2 cellular contexts compared by ENCODE assay signal in the genomic region with DNA sequence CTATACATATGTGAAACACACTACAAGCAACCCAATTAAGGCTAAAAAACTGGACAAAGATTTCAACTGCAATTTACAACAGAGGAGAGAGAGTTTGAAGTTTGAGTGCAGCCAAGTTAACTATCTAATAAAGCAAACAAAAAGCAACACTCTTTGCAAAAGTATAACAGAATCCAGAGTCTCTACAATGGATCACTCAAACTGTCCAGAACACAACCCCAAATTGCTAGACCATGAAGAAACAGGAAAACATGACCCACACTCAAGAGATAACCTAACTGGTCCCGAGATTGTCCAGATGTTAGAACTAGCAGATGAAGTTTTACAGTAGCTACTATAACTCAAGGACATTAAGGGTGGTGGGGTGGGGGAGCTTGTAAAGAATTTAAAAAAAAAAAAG.
TF ChIP-seq lines count a peak whose summit lies in the region.

No MANE protein-coding gene starts in this region.

TF ChIP-seq in HEK293, 187 proteins besides CTCF, POLR2A, EP300 and RAD21:
- TF ChIP-seq, protein P1, sequence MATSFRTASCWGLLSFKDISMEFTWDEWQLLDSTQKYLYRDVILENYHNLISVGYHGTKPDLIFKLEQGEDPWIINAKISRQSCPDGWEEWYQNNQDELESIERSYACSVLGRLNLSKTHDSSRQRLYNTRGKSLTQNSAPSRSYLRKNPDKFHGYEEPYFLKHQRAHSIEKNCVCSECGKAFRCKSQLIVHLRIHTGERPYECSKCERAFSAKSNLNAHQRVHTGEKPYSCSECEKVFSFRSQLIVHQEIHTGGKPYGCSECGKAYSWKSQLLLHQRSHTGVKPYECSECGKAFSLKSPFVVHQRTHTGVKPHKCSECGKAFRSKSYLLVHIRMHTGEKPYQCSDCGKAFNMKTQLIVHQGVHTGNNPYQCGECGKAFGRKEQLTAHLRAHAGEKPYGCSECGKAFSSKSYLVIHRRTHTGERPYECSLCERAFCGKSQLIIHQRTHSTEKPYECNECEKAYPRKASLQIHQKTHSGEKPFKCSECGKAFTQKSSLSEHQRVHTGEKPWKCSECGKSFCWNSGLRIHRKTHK (tag by site-specific recombination; IDR thresholded peaks at IDR 0.05), result peak; percentile 89
- TF ChIP-seq SETDB1 (IDR thresholded peaks at IDR 0.05; ENCODE audit: insufficient read length, low read length) (peak; percentile 84), ZNF214 (tag by site-specific recombination; IDR thresholded peaks at IDR 0.05; ENCODE audit: borderline replicate concordance) (no peak)
TF ChIP-seq in HEK293: peak in this region for 2.

TF ChIP-seq in K562, 482 proteins besides CTCF, POLR2A, EP300 and RAD21:
- TF ChIP-seq, protein P2, sequence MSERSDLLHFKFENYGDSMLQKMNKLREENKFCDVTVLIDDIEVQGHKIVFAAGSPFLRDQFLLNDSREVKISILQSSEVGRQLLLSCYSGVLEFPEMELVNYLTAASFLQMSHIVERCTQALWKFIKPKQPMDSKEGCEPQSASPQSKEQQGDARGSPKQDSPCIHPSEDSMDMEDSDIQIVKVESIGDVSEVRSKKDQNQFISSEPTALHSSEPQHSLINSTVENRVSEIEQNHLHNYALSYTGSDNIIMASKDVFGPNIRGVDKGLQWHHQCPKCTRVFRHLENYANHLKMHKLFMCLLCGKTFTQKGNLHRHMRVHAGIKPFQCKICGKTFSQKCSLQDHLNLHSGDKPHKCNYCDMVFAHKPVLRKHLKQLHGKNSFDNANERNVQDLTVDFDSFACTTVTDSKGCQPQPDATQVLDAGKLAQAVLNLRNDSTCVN (CRISPR knock-in tag; IDR thresholded peaks at IDR 0.05), result no peak
- TF ChIP-seq RBM25 (IDR thresholded peaks at IDR 0.05; ENCODE audit: low read depth, low read length, severe bottlenecking) (peak; percentile 14), ZNF212 (CRISPR knock-in tag; IDR thresholded peaks at IDR 0.05) (no peak)
